ENCODE assay signal across 9 cellular contexts in the genomic region with DNA sequence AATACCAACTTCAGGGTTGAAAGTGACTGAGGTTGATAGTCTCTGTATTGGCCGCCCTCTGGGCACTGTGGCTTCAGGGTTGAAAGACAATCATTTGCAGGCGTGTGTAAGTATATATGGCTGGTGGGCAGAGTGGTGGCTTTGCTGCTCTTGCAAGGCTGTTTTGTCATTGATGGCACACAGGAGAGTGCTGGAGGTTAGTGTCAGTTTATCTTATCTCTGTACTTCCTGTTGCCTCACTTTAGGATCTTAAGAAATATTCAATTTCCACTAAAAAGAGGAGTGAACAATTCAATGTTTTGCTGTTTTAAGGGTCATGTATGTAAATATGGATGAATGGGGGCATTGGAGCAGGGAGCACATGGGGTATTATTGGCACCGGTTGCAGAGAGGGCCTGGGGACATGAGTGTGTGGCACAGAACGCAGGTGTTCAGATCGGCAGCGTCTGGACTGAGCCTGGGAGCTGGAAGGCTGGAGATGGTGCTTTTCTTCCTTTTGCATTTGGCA. TPM values are rescaled to one million over a fixed set of nuclear protein-coding genes. Genes with fewer than 3 reads are reported as not detected.
A peak's percentile ranks its signal among the peaks of the same experiment; 100 is the strongest.
DNase-seq lines count a peak whose midpoint lies in the region; ATAC-seq, FAIRE-seq and TF ChIP-seq lines count a peak whose summit lies in the region.
"Had no signal": no experiment of that assay in that cellular context is flagged by ENCODE, and none has a peak within 500 bp of the region (broad histone marks: within the 10 kb centered on the region; RNA-seq: fewer than 3 reads in every experiment).

No MANE protein-coding gene starts in this region.

- no peaks in the 10 kb centered on the region for H3K36me3 ChIP-seq in endothelial cell of umbilical vein (ENCODE audit: control insufficient read depth in 2 of 2, extremely low read depth in 1 of 2, insufficient read depth in 2 of 2, low read length in 2 of 2)

- no peak for TF ChIP-seq CTCF in endothelial cell of umbilical vein (IDR thresholded peaks at IDR 0.05; ENCODE audit: extremely low read depth in 1 of 2, insufficient read depth in 1 of 2, low read depth in 1 of 2, low read length in 2 of 2)

- H3K27me3 ChIP-seq in endothelial cell of umbilical vein (ENCODE audit: control insufficient read depth in 2 of 2, insufficient read depth in 2 of 2, low read length in 2 of 2) = no peaks in the 10 kb centered on the region

- BruUV-seq in endothelial cell of umbilical vein (replicated peaks; lab: Mats Ljungman, UMichigan) = no TSS peak

- intact Hi-C loops in endothelial cell of umbilical vein (cut with micrococcal nuclease) = no loop called here

- peak overlapping the region; percentile 74 for H3K4me2 ChIP-seq in endothelial cell of umbilical vein (ENCODE audit: insufficient read depth, low read length)

- H3K9me3 ChIP-seq in endothelial cell of umbilical vein (replicated peaks; ENCODE audit: control insufficient read depth, insufficient read depth, low read length) = no peaks in the 10 kb centered on the region

- peaks cover 23% of the 10 kb centered on the region for H3K4me1 ChIP-seq in endothelial cell of umbilical vein (ENCODE audit: control insufficient read depth, extremely low read depth, insufficient read depth, low read length)

- dilution Hi-C loops in endothelial cell of umbilical vein (cut with MboI; ENCODE audit: extremely low pct_ligation_motif_present, low sequenced_read_pairs) = no loop called here

- no peak overlapping the region for H3K4me3 ChIP-seq in endothelial cell of umbilical vein (replicated peaks in 1 of 3; ENCODE audit: insufficient read depth in 1 of 3, low read depth in 1 of 3, low read length in 3 of 3)

- DNase-seq in stimulated activated naive CD4-positive, alpha-beta T cell (lab: John Stamatoyannopoulos, UW) = peak in 5 of 6 experiments; percentile 17 to 50 (median 21)
- no peak for DNase-seq in stimulated activated naive CD4-positive, alpha-beta T cell treated with Interleukin-2 at 50 U/mL for 16 hours (lab: John Stamatoyannopoulos, UW)
- DNase-seq in NOMO-1 treated with dmso at 0.1 percent for 144 hours (lab: John Stamatoyannopoulos, UW; ENCODE audit: unreplicated experiment) (peak; percentile 70), endothelial cell of umbilical vein (ENCODE audit: low read depth, low spot score) (no peak), NCI-H187 treated with DMSO at 0.1 percent for 48 hours (lab: John Stamatoyannopoulos, UW) (no peak), NCI-H1436 (lab: John Stamatoyannopoulos, UW) (no peak)
- DNase-seq in activated CD4-positive, CD25-positive, alpha-beta regulatory T cell (lab: John Stamatoyannopoulos, UW) = no peak

- no peak for TF ChIP-seq POLR2A in endothelial cell of umbilical vein (IDR thresholded peaks at IDR 0.05; ENCODE audit: low read depth, low read length)

- H3K27ac ChIP-seq in endothelial cell of umbilical vein (ENCODE audit: insufficient read depth, low read depth, low read length) = no peak overlapping the region

- peaks cover 74% of the 10 kb centered on the region for H3K79me2 ChIP-seq in endothelial cell of umbilical vein (ENCODE audit: control insufficient read depth, insufficient read depth, low read length)

- no peak for ATAC-seq in GM21390 (IDR thresholded peaks at IDR 0.05; ENCODE audit: unreplicated experiment)

- no peaks in the 10 kb centered on the region for H3K9me1 ChIP-seq in endothelial cell of umbilical vein (replicated peaks; ENCODE audit: control insufficient read depth, extremely low read depth, insufficient read depth, low read length)

- H4K20me1 ChIP-seq in endothelial cell of umbilical vein (replicated peaks; ENCODE audit: control insufficient read depth, extremely low read depth, insufficient read depth, low read length) = peaks cover 8% of the 10 kb centered on the region

- H3K9ac ChIP-seq in endothelial cell of umbilical vein (replicated peaks; ENCODE audit: extremely low read depth, insufficient read depth, low read length) = no peak overlapping the region

- POLR2A ChIA-PET in endothelial cell of umbilical vein (lab: Charles Lee) = no interaction called here

- no peak overlapping the region for H2AFZ ChIP-seq in endothelial cell of umbilical vein (ENCODE audit: low read depth, low read length)

- CTCF ChIA-PET in endothelial cell of umbilical vein (lab: Charles Lee) = interaction anchor here (0.9 to 1.2 kb wide), 2 partner anchors 8 to 9 kb away, joined by 3 to 4 read pairs; no protein-coding TSS in a partner anchor

- peak; percentile 18 for FAIRE-seq in endothelial cell of umbilical vein (lab: Jason Lieb, UNC)
- FAIRE-seq: G401.6 had no signal

TF ChIP-seq in endothelial cell of umbilical vein, 7 proteins besides CTCF, POLR2A, EP300 and RAD21:
- TF ChIP-seq FOS (IDR thresholded peaks at IDR 0.05; ENCODE audit: borderline replicate concordance, insufficient read depth, low read length) (no peak), JUN (IDR thresholded peaks at IDR 0.05; ENCODE audit: borderline replicate concordance, insufficient read depth, insufficient read length, low read depth) (no peak), POLR2AphosphoS5 (IDR thresholded peaks at IDR 0.05; ENCODE audit: insufficient read depth, low read depth, low read length) (no peak), GATA2 (IDR thresholded peaks at IDR 0.05; ENCODE audit: insufficient read depth, insufficient read length, low read depth, low read length) (no peak), MYC (IDR thresholded peaks at IDR 0.05; ENCODE audit: low read depth, low read length) (no peak), EZH2 (IDR thresholded peaks at IDR 0.05; ENCODE audit: borderline replicate concordance, low read depth, low read length, severe bottlenecking) (no peak)
- TF ChIP-seq, protein P1, sequence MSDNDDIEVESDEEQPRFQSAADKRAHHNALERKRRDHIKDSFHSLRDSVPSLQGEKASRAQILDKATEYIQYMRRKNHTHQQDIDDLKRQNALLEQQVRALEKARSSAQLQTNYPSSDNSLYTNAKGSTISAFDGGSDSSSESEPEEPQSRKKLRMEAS (IDR thresholded peaks at IDR 0.05; ENCODE audit: insufficient read depth, insufficient read length) = no peak

RNA-seq across cellular contexts. Expression of a gene that starts 51.5 kb away (rescaled TPM):
- total RNA-seq in endothelial cell of umbilical vein = 38.4 and 39.1 TPM in 2 replicates
- polyA plus RNA-seq in endothelial cell of umbilical vein = 18.9 and 23.8 TPM in 2 replicates
- polyA plus RNA-seq in endothelial cell of umbilical vein (2011; cell fraction: cytosol; rRNA removed) = 26.7 and 35.5 TPM in 2 replicates
- polyA plus RNA-seq in endothelial cell of umbilical vein (2011; cell fraction: nucleus; rRNA removed) = 10.0 and 13.5 TPM in 2 replicates
- 33.3 and 43.6 TPM in 2 replicates for polyA plus RNA-seq in endothelial cell of umbilical vein (2012)
- 16.9 and 21.8 TPM in 2 replicates for polyA minus RNA-seq in endothelial cell of umbilical vein
- polyA minus RNA-seq in endothelial cell of umbilical vein (2011; cell fraction: cytosol; rRNA and poly(A)+ RNA removed) = 2.9 TPM
- 8.8 and 16.7 TPM in 2 replicates for polyA minus RNA-seq in endothelial cell of umbilical vein (2011; cell fraction: nucleus; rRNA and poly(A)+ RNA removed)

Comparison
In these comparisons a context has a peak if more than half of its experiments do, and no peak if none do; other contexts are left out.
1. DNase-seq: peak in stimulated activated naive CD4-positive, alpha-beta T cell (5 of 6) and NOMO-1 treated with dmso at 0.1 percent for 144 hours (single experiment); none in stimulated activated naive CD4-positive, alpha-beta T cell treated with Interleukin-2 at 50 U/mL for 16 hours (single experiment), endothelial cell of umbilical vein (single experiment), NCI-H187 treated with DMSO at 0.1 percent for 48 hours (single experiment), NCI-H1436 (single experiment) and activated CD4-positive, CD25-positive, alpha-beta regulatory T cell (0 of 4).